ENCODE assay signal across 1 cellular context in genomic region chr20:62861732-62862336, GRCh38.
TF ChIP-seq lines count a peak whose summit lies in the region.

Gene TCFL5 (minus strand): TSS chr20:62861822. CDS start chr20:62861670, 152 bp downstream.

TF ChIP-seq in HepG2, 621 proteins besides CTCF, POLR2A, EP300 and RAD21 (continued from another document and continues in another):
- TF ChIP-seq ARID5B (CRISPR knock-in tag; IDR thresholded peaks at IDR 0.05) (peak; percentile 77), GABPA (IDR thresholded peaks at IDR 0.05; ENCODE audit: low read depth, low read length) (no peak), GABPA (CRISPR knock-in tag; IDR thresholded peaks at IDR 0.05; ENCODE audit: low read depth) (no peak), FOSL2 (CRISPR knock-in tag; IDR thresholded peaks at IDR 0.05) (peak; percentile 73), TEAD3 (CRISPR knock-in tag; optimal IDR thresholded peaks at IDR 0.05; ENCODE audit: borderline replicate concordance) (peak; percentile 92), MYC (CRISPR knock-in tag; IDR thresholded peaks at IDR 0.05; ENCODE audit: borderline replicate concordance) (peak; percentile 96), LBX2 (CRISPR knock-in tag; IDR thresholded peaks at IDR 0.05; ENCODE audit: borderline replicate concordance) (peak; percentile 67; the same call in 1 of the 2 replicates), TERF1 (CRISPR knock-in tag; IDR thresholded peaks at IDR 0.05) (peak; percentile 86; the same call in 1 of the 2 replicates), PLSCR1 (CRISPR knock-in tag; IDR thresholded peaks at IDR 0.05; ENCODE audit: borderline replicate concordance) (no peak), NKX3-1 (CRISPR knock-in tag; IDR thresholded peaks at IDR 0.05) (peak; percentile 96), ELF4 (CRISPR knock-in tag; IDR thresholded peaks at IDR 0.05; ENCODE audit: borderline replicate concordance) (no peak; the same call in 1 of the 2 replicates), HCFC1 (IDR thresholded peaks at IDR 0.05; ENCODE audit: low read depth, low read length) (no peak), CBX5 (CRISPR knock-in tag; IDR thresholded peaks at IDR 0.05; ENCODE audit: borderline replicate concordance) (peak; percentile 96), SUZ12 (IDR thresholded peaks at IDR 0.05; ENCODE audit: low read depth, low read length) (no peak), ZNF839 (CRISPR knock-in tag; IDR thresholded peaks at IDR 0.05; ENCODE audit: borderline replicate concordance) (peak; percentile 98; the same call in 1 of the 2 replicates), ZNF563 (CRISPR knock-in tag; IDR thresholded peaks at IDR 0.05) (peak; percentile 86; the same call in 1 of the 2 replicates), ZXDC (CRISPR knock-in tag; IDR thresholded peaks at IDR 0.05) (no peak), BORCS8-MEF2B (CRISPR knock-in tag; IDR thresholded peaks at IDR 0.05) (peak; percentile 97), ZKSCAN8 (CRISPR knock-in tag; IDR thresholded peaks at IDR 0.05; ENCODE audit: borderline replicate concordance) (peak; percentile 75; the same call in 1 of the 2 replicates), ZNF431 (CRISPR knock-in tag; IDR thresholded peaks at IDR 0.05; ENCODE audit: borderline replicate concordance, low read depth) (peak; percentile 94), ZNF891 (CRISPR knock-in tag; IDR thresholded peaks at IDR 0.05) (peak; percentile 98), SAP130 (CRISPR knock-in tag; IDR thresholded peaks at IDR 0.05; ENCODE audit: low read depth) (peak; percentile 94), ZNF879 (CRISPR knock-in tag; IDR thresholded peaks at IDR 0.05) (0 out of 2 replicates have a peak, but pooled peaks have one; percentile 54), TP53 (CRISPR knock-in tag; conservative IDR thresholded peaks at IDR 0.05) (peak; percentile 90), ZNF616 (CRISPR knock-in tag; IDR thresholded peaks at IDR 0.05; ENCODE audit: low read depth) (peak; percentile 94), PTBP1 (IDR thresholded peaks at IDR 0.05; ENCODE audit: low read depth, low read length, poor library complexity, severe bottlenecking) (no peak), SP2 (CRISPR knock-in tag; IDR thresholded peaks at IDR 0.05) (peak; percentile 14; the same call in 1 of the 2 replicates), ZBTB21 (CRISPR knock-in tag; IDR thresholded peaks at IDR 0.05) (0 out of 2 replicates have a peak, but pooled peaks have one; percentile 60), ZBTB7A (CRISPR knock-in tag; IDR thresholded peaks at IDR 0.05) (peak; percentile 89), KMT2B (CRISPR knock-in tag; IDR thresholded peaks at IDR 0.05) (peak; percentile 82), ZNF468 (CRISPR knock-in tag; IDR thresholded peaks at IDR 0.05) (peak; percentile 70; the same call in 1 of the 2 replicates), ZNF737 (CRISPR knock-in tag; IDR thresholded peaks at IDR 0.05; ENCODE audit: borderline replicate concordance) (no peak), GMEB2 (CRISPR knock-in tag; IDR thresholded peaks at IDR 0.05; ENCODE audit: low read depth) (peak; percentile 95), TSC22D2 (CRISPR knock-in tag; IDR thresholded peaks at IDR 0.05; ENCODE audit: borderline replicate concordance) (peak; percentile 98), LCORL (IDR thresholded peaks at IDR 0.05) (no peak), LCORL (CRISPR knock-in tag; IDR thresholded peaks at IDR 0.05) (peak; percentile 48; the same call in 1 of the 2 replicates), ZNF749 (CRISPR knock-in tag; IDR thresholded peaks at IDR 0.05; ENCODE audit: borderline replicate concordance) (peak; percentile 96), SRSF4 (IDR thresholded peaks at IDR 0.05; ENCODE audit: low read depth, low read length, poor library complexity, severe bottlenecking) (no peak), ZNF446 (CRISPR knock-in tag; IDR thresholded peaks at IDR 0.05) (peak; percentile 72), ZNF576 (CRISPR knock-in tag; IDR thresholded peaks at IDR 0.05) (peak; percentile 54; the same call in 1 of the 2 replicates), ZNF788 (CRISPR knock-in tag; IDR thresholded peaks at IDR 0.05; ENCODE audit: borderline replicate concordance) (peak; percentile 87; the same call in 1 of the 2 replicates), TBP (CRISPR knock-in tag; IDR thresholded peaks at IDR 0.05) (peak; percentile 61; the same call in 1 of the 2 replicates), ZNF761 (CRISPR knock-in tag; conservative IDR thresholded peaks at IDR 0.05) (peak; percentile 77; the same call in 1 of the 2 replicates), ZNF639 (CRISPR knock-in tag; conservative IDR thresholded peaks at IDR 0.05) (peak; percentile 85; the same call in 1 of the 2 replicates), ISL2 (CRISPR knock-in tag; IDR thresholded peaks at IDR 0.05) (peak; percentile 68), RXRB (CRISPR knock-in tag; IDR thresholded peaks at IDR 0.05; ENCODE audit: borderline replicate concordance) (peak; percentile 77), FUBP1 (CRISPR knock-in tag; IDR thresholded peaks at IDR 0.05; ENCODE audit: borderline replicate concordance) (peak; percentile 88; the same call in 1 of the 2 replicates), HOXA5 (CRISPR knock-in tag; IDR thresholded peaks at IDR 0.05) (peak; percentile 75), SKIL (CRISPR knock-in tag; IDR thresholded peaks at IDR 0.05; ENCODE audit: borderline replicate concordance) (no peak), ZNF644 (CRISPR knock-in tag; IDR thresholded peaks at IDR 0.05; ENCODE audit: low read depth) (0 out of 2 replicates have a peak, but pooled peaks have one; percentile 18), TCF12 (IDR thresholded peaks at IDR 0.05) (no peak), TCF12 (CRISPR knock-in tag; IDR thresholded peaks at IDR 0.05) (peak; percentile 79; the same call in 1 of the 2 replicates), ZMAT3 (CRISPR knock-in tag; conservative IDR thresholded peaks at IDR 0.05) (peak; percentile 93)
